8 cellular contexts compared by ENCODE assay signal in the genomic region with DNA sequence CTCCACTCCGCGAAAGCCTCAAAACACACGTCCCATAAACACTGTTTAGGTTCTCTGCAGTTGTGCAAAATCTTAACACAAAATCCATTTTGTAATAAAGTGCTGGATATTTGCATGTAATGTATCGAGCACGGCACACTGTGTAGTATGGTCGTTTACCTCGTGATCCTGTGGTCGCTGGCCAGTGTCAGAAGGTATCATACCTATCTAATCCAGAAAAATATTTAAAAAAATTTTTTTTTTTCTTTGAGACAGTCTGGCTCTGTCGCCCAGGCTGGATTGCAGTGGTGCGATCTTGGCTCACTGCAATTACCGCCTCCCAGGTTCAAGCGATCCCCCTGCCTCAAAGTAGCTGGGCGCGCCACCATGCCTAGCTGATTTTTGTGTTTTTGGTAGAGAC. TPM values are rescaled to one million over a fixed set of nuclear protein-coding genes. Genes with fewer than 3 reads are reported as not detected.
A peak's percentile ranks its signal among the peaks of the same experiment; 100 is the strongest.
DNase-seq lines count a peak whose midpoint lies in the region; ATAC-seq and TF ChIP-seq lines count a peak whose summit lies in the region.

No MANE protein-coding gene starts in this region.

- H3K27ac ChIP-seq in MM.1S (ENCODE audit: low read length) = no peak overlapping the region
- peak overlapping the region; percentile 78 for H3K27ac ChIP-seq in effector memory CD4-positive, alpha-beta T cell (ENCODE audit: insufficient read depth, low read length, poor library complexity, severe bottlenecking)

- peak overlapping the region; percentile 58 for H3K4me2 ChIP-seq in MM.1S (ENCODE audit: low read depth, low read length)

- no peaks in the 10 kb centered on the region for H3K9me2 ChIP-seq in MM.1S (replicated peaks; ENCODE audit: insufficient read depth, low read length)

- H3K36me3 Mint-ChIP-seq in nephron progenitor cell (ENCODE audit: low read depth) = peaks cover 33% of the 10 kb centered on the region

- H3K9me3 ChIP-seq in MM.1S (replicated peaks; ENCODE audit: insufficient read depth, low read length) = no peaks in the 10 kb centered on the region
- no peaks in the 10 kb centered on the region for H3K9me3 ChIP-seq in effector memory CD4-positive, alpha-beta T cell (ENCODE audit: control insufficient read depth, low read length)

- POLR2A ChIA-PET in BJ (lab: Charles Lee) = interaction anchor here (0.7 kb wide), 1 partner anchor 9 kb away, joined by 3 read pairs; the partner anchor contains the start of gene TTYH2

- peaks cover 10% of the 10 kb centered on the region for H3K27me3 ChIP-seq in BJ (ENCODE audit: control insufficient read depth, insufficient read depth, low read length)
- peaks cover 35% of the 10 kb centered on the region for H3K27me3 ChIP-seq in MM.1S (replicated peaks; ENCODE audit: insufficient read depth, low read length)
- no peaks in the 10 kb centered on the region for H3K27me3 ChIP-seq in effector memory CD4-positive, alpha-beta T cell (replicated peaks; ENCODE audit: control insufficient read depth, insufficient read depth, low read length, poor library complexity, severe bottlenecking)

- peaks cover 9% of the 10 kb centered on the region for H3K36me3 ChIP-seq in BJ (ENCODE audit: control insufficient read depth, insufficient read depth, low read length)
- peaks cover 10% of the 10 kb centered on the region; the same call in 1 of the 2 replicates for H3K36me3 ChIP-seq in MM.1S (replicated peaks; ENCODE audit: insufficient read depth, low read length)
- peaks cover 41% of the 10 kb centered on the region for H3K36me3 ChIP-seq in effector memory CD4-positive, alpha-beta T cell (ENCODE audit: control insufficient read depth, insufficient read depth, low read length)

- H3K4me1 ChIP-seq in MM.1S (ENCODE audit: low read length) = peaks cover 12% of the 10 kb centered on the region; the same call in 1 of the 2 replicates
- peaks cover 21% of the 10 kb centered on the region for H3K4me1 ChIP-seq in effector memory CD4-positive, alpha-beta T cell (ENCODE audit: control insufficient read depth, insufficient read depth, low read length, poor library complexity, severe bottlenecking)

- no peaks in the 10 kb centered on the region for H3K9me3 Mint-ChIP-seq in nephron progenitor cell

- peak overlapping the region; percentile 89 for H3K4me3 ChIP-seq in BJ (ENCODE audit: low read depth, low read length)
- H3K4me3 ChIP-seq in MM.1S (ENCODE audit: low read length) = peak overlapping the region; percentile 99
- H3K4me3 ChIP-seq in effector memory CD4-positive, alpha-beta T cell (ENCODE audit: insufficient read depth, low read depth, low read length, poor library complexity, severe bottlenecking) = peak overlapping the region; percentile 97

- H3K9ac ChIP-seq in MM.1S (ENCODE audit: low read length) = peak overlapping the region; percentile 99

- H3F3A ChIP-seq in MM.1S (ENCODE audit: insufficient read depth, low read length) = peaks cover 13% of the 10 kb centered on the region

- ATAC-seq in GM19324 (IDR thresholded peaks at IDR 0.05; ENCODE audit: low FRiP score, unreplicated experiment) = no peak
- ATAC-seq in GM19035 (IDR thresholded peaks at IDR 0.05; ENCODE audit: unreplicated experiment) = no peak

- H3K4me1 Mint-ChIP-seq in nephron progenitor cell = peaks cover 59% of the 10 kb centered on the region

- H3K4me3 Mint-ChIP-seq in nephron progenitor cell = peak overlapping the region; percentile 100

- H3K79me2 ChIP-seq in MM.1S (ENCODE audit: low read length) = peaks cover 51% of the 10 kb centered on the region

- H4K20me1 ChIP-seq in MM.1S (ENCODE audit: insufficient read depth, low read length) = peaks cover 34% of the 10 kb centered on the region

- H3K27me3 Mint-ChIP-seq in nephron progenitor cell (ENCODE audit: low read depth, poor library complexity) = peaks cover 23% of the 10 kb centered on the region

- no peak for TF ChIP-seq CTCF in BJ (IDR thresholded peaks at IDR 0.05; ENCODE audit: insufficient read depth, low read depth, low read length)
- no peak for TF ChIP-seq CTCF in MM.1S (IDR thresholded peaks at IDR 0.05; ENCODE audit: low read length)
- TF ChIP-seq CTCF in nephron progenitor cell (IDR thresholded peaks at IDR 0.05) = no peak

- peak overlapping the region; percentile 100 for H3K27ac Mint-ChIP-seq in nephron progenitor cell

- DNase-seq in BJ (ENCODE audit: low read depth) (no peak), MM.1S (no peak), nephron progenitor cell (no peak), NCI-H774 (lab: John Stamatoyannopoulos, UW) (no peak), NCI-H2196 (lab: John Stamatoyannopoulos, UW; ENCODE audit: unreplicated experiment) (no peak)
- no peak for DNase-seq in effector memory CD4-positive, alpha-beta T cell

- CTCF ChIA-PET in BJ (lab: Yijun Ruan, JAX) = interaction anchor here (1.4 to 5.7 kb wide), 3 partner anchors 9 to 250 kb away, joined by 3 to 75 read pairs (median 21); partner anchors contain the start of gene TTYH2

- H2AFZ ChIP-seq in MM.1S (ENCODE audit: low read length) = no peak overlapping the region

RNA-seq across cellular contexts. Expression of gene RPL38, which starts 1.0 kb away (rescaled TPM):
- polyA plus RNA-seq in BJ (2011; rRNA removed) = 1,841 and 2,079 TPM in 2 replicates
- 279 and 306 TPM in 2 replicates for polyA minus RNA-seq in BJ (2011; rRNA and poly(A)+ RNA removed)

RNA-seq across cellular contexts. Expression of gene TTYH2, which starts 8.9 kb away (rescaled TPM):
- polyA plus RNA-seq in BJ (2011; rRNA removed) = 1.0 and 2.7 TPM in 2 replicates
- 1.1 and 4.1 TPM in 2 replicates for polyA minus RNA-seq in BJ (2011; rRNA and poly(A)+ RNA removed)
